Comparison of ENCODE assay signal across 12 cellular contexts in genomic region chr7:116710764-116711452, GRCh38. TPM values are rescaled to one million over a fixed set of nuclear protein-coding genes. Genes with fewer than 3 reads are reported as not detected.
DNase-seq lines count a peak whose midpoint lies in the region; ATAC-seq and TF ChIP-seq lines count a peak whose summit lies in the region.
"Had no signal": no experiment of that assay in that cellular context is flagged by ENCODE, and none has a peak within 500 bp of the region (broad histone marks: within the 10 kb centered on the region; RNA-seq: fewer than 3 reads in every experiment).

No MANE protein-coding gene starts in this region.

- peaks cover 98% of the 10 kb centered on the region for H3K79me2 ChIP-seq in PC-3 (ENCODE audit: low read length)

- intact Hi-C loops in PC-3 (cut with micrococcal nuclease) (loop anchor here (1.0 to 2.0 kb wide), 3 partner anchors 19 to 66 kb away; partner anchors contain the start of gene MET), left lung (cut with DNase I) (no loop called here)

- in situ Hi-C loops in Caki2 (cut with HindIII; ENCODE audit: low pct_unique_long_range_greater_than_20kb, low sequenced_read_pairs), result no loop called here

- H3K4me1 ChIP-seq in PC-3 (ENCODE audit: insufficient read depth, low read length) (peaks cover 77% of the 10 kb centered on the region), left lung (peaks cover 3 to 4% of the 10 kb centered on the region in 2 donors), Peyer's patch (no peaks in the 10 kb centered on the region)

- H3K9me3 ChIP-seq in PC-3 (ENCODE audit: low read length) (no peaks in the 10 kb centered on the region), left lung (no peaks in the 10 kb centered on the region), Peyer's patch (no peaks in the 10 kb centered on the region)
- H3K9me3 ChIP-seq: SK-N-SH had no signal

- H3K9ac ChIP-seq in PC-3 (ENCODE audit: low read length), result peak overlapping the region; percentile 30; the same call in 1 of the 2 replicates
- H3K9ac ChIP-seq: SK-N-SH had no signal

- no TSS peak for BruUV-seq in PC-3 (replicated peaks; lab: Mats Ljungman, UMichigan)

- H3K4me3 ChIP-seq in PC-3 (ENCODE audit: low read length) (peak overlapping the region; percentile 37), left lung (no peak overlapping the region), Peyer's patch (no peak overlapping the region)

- peak; percentile 57 for DNase-seq in Caki2 (ENCODE audit: low read depth)
- DNase-seq in NCI-H1436 (lab: John Stamatoyannopoulos, UW), result peak; percentile 47
- DNase-seq in PC-3, result peak; percentile 86
- DNase-seq in left lung, result no peak
- DNase-seq in Peyer's patch, result no peak
- no peak for DNase-seq in pons (ENCODE audit: low spot score)
- no peak for DNase-seq in GM19240 (ENCODE audit: insufficient read length, low spot score)
- DNase-seq: activated naive CD4-positive, alpha-beta T cell treated with anti-CD3 and anti-CD28 coated beads, Interleukin-2, amount 10 ng/mL, durations not matched to agents 7 days and 5 days; caudate nucleus; SK-N-SH; stimulated activated CD4-positive, alpha-beta T cell treated with anti-CD3 and anti-CD28 coated beads, Interleukin-15, amount 100 ng/mL, for 24 hours had no signal

- H4K20me1 ChIP-seq in PC-3 (ENCODE audit: low read length), result 0 out of 2 replicates have a peak, but pooled peaks cover 4% of the 10 kb centered on the region

- no peak for TF ChIP-seq POLR2A in Peyer's patch (IDR thresholded peaks at IDR 0.05)

- peak overlapping the region; percentile 72 for H3K4me2 ChIP-seq in PC-3 (ENCODE audit: low read length)
- H3K4me2 ChIP-seq: SK-N-SH had no signal

- no peak overlapping the region for H2AFZ ChIP-seq in PC-3 (ENCODE audit: low read length)

- no peaks in the 10 kb centered on the region for H3F3A ChIP-seq in PC-3 (ENCODE audit: low read length, unreplicated experiment)

- TF ChIP-seq CTCF in PC-3 (conservative IDR thresholded peaks at IDR 0.05; ENCODE audit: low read depth, low read length) (no peak), left lung (IDR thresholded peaks at IDR 0.05) (no peak), Peyer's patch (IDR thresholded peaks at IDR 0.05) (no peak)

- H3K36me3 ChIP-seq in PC-3 (ENCODE audit: low read depth, low read length) (peaks cover 11% of the 10 kb centered on the region; the same call in 1 of the 2 replicates), left lung (no peaks in the 10 kb centered on the region), Peyer's patch (no peaks in the 10 kb centered on the region)

- H3K27me3 ChIP-seq in PC-3 (ENCODE audit: low read length), result no peaks in the 10 kb centered on the region
- no peaks in the 10 kb centered on the region for H3K27me3 ChIP-seq in left lung
- H3K27me3 ChIP-seq in Peyer's patch, result no peaks in the 10 kb centered on the region

- ATAC-seq in PC-3 (peak; percentile 70), left lung (peak; percentile 85), HG02885 (IDR thresholded peaks at IDR 0.05; ENCODE audit: poor library complexity, unreplicated experiment) (no peak)

- POLR2A ChIA-PET in PC-3 (lab: Charles Lee; ENCODE audit: unreplicated experiment), result interaction anchor here (0.6 kb wide), 1 partner anchor 203 kb away, joined by 5 read pairs; no protein-coding TSS in a partner anchor

- peak overlapping the region; percentile 75 for H3K27ac ChIP-seq in PC-3 (ENCODE audit: low read length)
- peak overlapping the region; percentile 26 to 27 for H3K27ac ChIP-seq in left lung
- H3K27ac ChIP-seq in Peyer's patch, result no peak overlapping the region

- H3K9me2 ChIP-seq in PC-3 (replicated peaks; ENCODE audit: low read length), result no peaks in the 10 kb centered on the region
- H3K9me2 ChIP-seq: SK-N-SH had no signal

- CTCF ChIA-PET in PC-3 (lab: Charles Lee), result no interaction called here

RNA-seq across cellular contexts. Expression of gene MET, which starts 38.9 kb away (rescaled TPM):
- 254 and 324 TPM in 2 replicates for total RNA-seq in Caki2 (2014; rRNA removed; shearing (Covaris generic); ENCODE audit: low replicate concordance)
- total RNA-seq in PC-3 (2014; rRNA removed) (109 and 118 TPM in 2 replicates), left lung (10 to 100 TPM; 70.0 to 89.3 TPM), Peyer's patch (10 to 100 TPM in 3 of 4 donors, 1 to 10 TPM in 1; 2.5 to 34.0 (median 23.6) TPM)

Comparison
In these comparisons a context has a peak if more than half of its experiments do, and no peak if none do; other contexts are left out.
1. DNase-seq: peak in Caki2 (single experiment), NCI-H1436 (single experiment) and PC-3 (single experiment); none in left lung (0 of 2), Peyer's patch (0 of 3), pons (single experiment) and GM19240 (single experiment).
2. H3K27ac ChIP-seq: peak in PC-3 (single experiment) and left lung (2 of 2); none in Peyer's patch (0 of 4).